19 cellular contexts compared by ENCODE assay signal in the genomic region with DNA sequence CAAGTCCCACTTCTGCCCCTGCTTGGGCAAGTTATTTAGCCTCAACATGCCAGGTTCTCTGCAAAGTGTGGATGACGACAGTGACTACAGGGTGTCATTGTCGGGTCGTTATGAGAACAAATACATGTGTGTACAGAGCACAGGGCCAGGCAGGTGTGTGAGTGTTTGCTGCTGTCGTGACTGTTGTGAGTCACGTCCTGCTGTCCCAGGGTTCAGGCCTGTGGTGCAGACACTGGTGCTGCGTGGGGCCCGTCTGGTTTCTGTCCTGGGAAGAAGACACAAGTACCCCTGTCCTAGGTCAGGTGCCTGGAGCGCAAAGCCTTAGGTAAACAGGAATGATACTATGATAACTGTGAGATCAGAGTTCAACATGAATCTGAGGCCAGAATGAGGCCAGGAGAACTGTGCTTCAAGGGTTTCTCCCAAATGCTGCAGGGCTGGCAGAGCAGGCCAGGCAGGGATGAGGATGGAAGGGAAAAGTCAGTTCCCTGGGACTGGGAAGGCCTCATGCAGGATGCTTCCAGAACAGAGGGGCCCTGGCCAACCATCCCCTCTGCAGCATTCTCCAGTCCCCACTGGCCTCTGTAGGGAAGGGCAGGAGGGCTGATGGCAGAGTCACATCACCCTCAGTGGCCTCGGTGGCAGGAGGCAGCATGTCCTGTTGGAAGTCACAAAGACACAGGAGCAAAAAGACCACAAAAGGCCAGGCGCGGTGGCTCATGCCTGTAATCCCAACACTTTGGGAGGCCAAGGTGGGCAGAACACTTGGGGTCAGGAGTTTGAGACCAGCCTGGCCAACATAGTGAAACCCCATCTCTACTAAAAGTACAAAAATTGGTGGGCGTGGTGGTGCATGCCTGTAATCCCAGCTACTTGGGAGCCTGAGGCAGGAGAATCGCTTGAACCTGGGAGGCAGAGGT. TPM values are rescaled to one million over a fixed set of nuclear protein-coding genes. Genes with fewer than 3 reads are reported as not detected.
DNase-seq lines count a peak whose midpoint lies in the region; ATAC-seq and TF ChIP-seq lines count a peak whose summit lies in the region.
"Had no signal": no experiment of that assay in that cellular context is flagged by ENCODE, and none has a peak within 500 bp of the region (broad histone marks: within the 10 kb centered on the region; RNA-seq: fewer than 3 reads in every experiment).

No MANE protein-coding gene starts in this region.

- intact Hi-C loops in IMR-90 (cut with micrococcal nuclease) (loop anchor here (5.0 kb wide), 1 partner anchor 154 kb away; no protein-coding TSS in a partner anchor), colonic mucosa (cut with DNase I) (no loop called here)

- peaks cover 0 to 3% of the 10 kb centered on the region in 2 experiments; a peak in 1 of 4 replicates for H3K79me1 ChIP-seq in IMR-90 (ENCODE audit: low read depth in 1 of 2, low read length in 2 of 2)

- in situ Hi-C loops in IMR-90 (cut with MboI; ENCODE audit: low sequenced_read_pairs): loop anchor here (5.0 kb wide), 1 partner anchor 84 kb away; no protein-coding TSS in a partner anchor

- H3K4me3 ChIP-seq in IMR-90 (ENCODE audit: insufficient read depth, low read depth, low read length): no peak overlapping the region
- no peak overlapping the region for H3K4me3 ChIP-seq in colonic mucosa
- H3K4me3 ChIP-seq: BLaER1, prostate gland, SJSA1, testis had no signal

- no peak overlapping the region for H2AK5ac ChIP-seq in IMR-90 (ENCODE audit: low read depth, low read length)

- peaks cover 2% of the 10 kb centered on the region; the same call in 1 of the 2 replicates for H3K4me1 ChIP-seq in IMR-90 (ENCODE audit: control insufficient read depth, insufficient read depth, low read length)
- H3K4me1 ChIP-seq in colonic mucosa: peaks cover 8% of the 10 kb centered on the region
- H3K4me1 ChIP-seq: prostate gland, SJSA1 had no signal

- CTCF ChIA-PET in IMR-90 (lab: Yijun Ruan, JAX): no interaction called here

- H2AK9ac ChIP-seq in IMR-90 (replicated peaks; ENCODE audit: low read depth, low read length, poor library complexity): no peak overlapping the region

- 89% methylated on average over 11 of the region's 13 CpGs; no CpG with 5 or more reads in 1 of the 2 experiments for WGBS in IMR-90 (ENCODE audit: extremely low coverage in 2 of 2, insufficient read length in 1 of 2), 2 experiments

- no peak overlapping the region for H2BK20ac ChIP-seq in IMR-90 (ENCODE audit: low read depth, low read length)

- no peak overlapping the region for H4K5ac ChIP-seq in IMR-90 (ENCODE audit: low read depth, low read length)

- H2BK5ac ChIP-seq in IMR-90 (ENCODE audit: low read depth, low read length, poor library complexity, severe bottlenecking): no peak overlapping the region

- no peak overlapping the region for H4K8ac ChIP-seq in IMR-90 (ENCODE audit: low read depth in 2 of 2, low read length in 2 of 2)

- H3K56ac ChIP-seq in IMR-90 (ENCODE audit: extremely low read depth, insufficient read depth, low read length): no peak overlapping the region

- POLR2A ChIA-PET in IMR-90 (lab: Charles Lee; ENCODE audit: unreplicated experiment): no interaction called here

- TF ChIP-seq POLR2A in IMR-90 (IDR thresholded peaks at IDR 0.05; ENCODE audit: low read depth, low read length): no peak

- ATAC-seq in IMR-90 (ENCODE audit: low read depth): no peak
- ATAC-seq in HG02642 (IDR thresholded peaks at IDR 0.05; ENCODE audit: poor library complexity, unreplicated experiment): no peak
- no peak for ATAC-seq in stimulated activated naive CD8-positive, alpha-beta T cell treated with anti-CD3 and anti-CD28 coated beads, Interleukin-15, Interleukin-2, amounts not matched to agents 100 U/mL and 50 U/mL, for 24 hours
- ATAC-seq: activated CD8-positive, alpha-beta memory T cell treated with anti-CD3 and anti-CD28 coated beads, Interleukin-2, amount 10 ng/mL, durations not matched to agents 7 days and 5 days had no signal

- no peaks in the 10 kb centered on the region for H3K27me3 ChIP-seq in IMR-90 (ENCODE audit: control insufficient read depth, insufficient read depth, low read length)
- no peaks in the 10 kb centered on the region for H3K27me3 ChIP-seq in colonic mucosa
- H3K27me3 ChIP-seq: BLaER1, SJSA1, testis had no signal

- TF ChIP-seq CTCF in IMR-90 (conservative IDR thresholded peaks at IDR 0.05; ENCODE audit: low read depth, low read length): no peak
- no peak for TF ChIP-seq CTCF in colonic mucosa (IDR thresholded peaks at IDR 0.05)

- H3K9me3 ChIP-seq in IMR-90 (ENCODE audit: control insufficient read depth, insufficient read depth, low read length) (no peaks in the 10 kb centered on the region), colonic mucosa (no peaks in the 10 kb centered on the region)
- H3K9me3 ChIP-seq: BLaER1, prostate gland, SJSA1, testis had no signal

- H3K4ac ChIP-seq in IMR-90 (ENCODE audit: low read depth, low read length): no peak overlapping the region

- no peak overlapping the region for H2BK120ac ChIP-seq in IMR-90 (ENCODE audit: low read depth, low read length)

- H3K9ac ChIP-seq in IMR-90 (ENCODE audit: low read depth, low read length) (no peak overlapping the region), colonic mucosa (ENCODE audit: low read depth in 2 of 2, low read length in 2 of 2) (peak overlapping the region in 1 of 2 donors; percentile 31)
- H3K9ac ChIP-seq: BLaER1 had no signal

- no peak for TF ChIP-seq RAD21 in IMR-90 (IDR thresholded peaks at IDR 0.05; ENCODE audit: low read length)

- BruUV-seq in IMR-90 (replicated peaks; lab: Mats Ljungman, UMichigan): no TSS peak

- no peak overlapping the region for H4K91ac ChIP-seq in IMR-90 (ENCODE audit: insufficient read depth, low read depth, low read length)

- H3K18ac ChIP-seq in IMR-90 (ENCODE audit: low read depth, low read length): no peak overlapping the region

- H3K4me2 ChIP-seq in IMR-90 (ENCODE audit: low read depth, low read length): no peak overlapping the region
- H3K4me2 ChIP-seq: BLaER1 had no signal

- H3K27ac ChIP-seq in IMR-90 (ENCODE audit: insufficient read depth, low read length): no peak overlapping the region
- H3K27ac ChIP-seq in colonic mucosa: no peak overlapping the region
- H3K27ac ChIP-seq: BLaER1, prostate gland, SJSA1, testis had no signal

- H2BK15ac ChIP-seq in IMR-90 (ENCODE audit: low read depth, low read length): no peak overlapping the region

- dilution Hi-C loops in IMR-90 (cut with HindIII; ENCODE audit: low sequenced_read_pairs, unreplicated experiment): no loop called here

- H2AFZ ChIP-seq in IMR-90 (replicated peaks; ENCODE audit: low read length, poor library complexity): no peak overlapping the region

- H3K36me3 ChIP-seq in IMR-90 (ENCODE audit: control insufficient read depth, insufficient read depth, low read length): no peaks in the 10 kb centered on the region; the same call in 1 of the 2 replicates
- H3K36me3 ChIP-seq in colonic mucosa: no peaks in the 10 kb centered on the region
- H3K36me3 ChIP-seq: BLaER1, prostate gland, SJSA1 had no signal

- H3K9me1 ChIP-seq in IMR-90 (ENCODE audit: insufficient read depth, low read length): no peaks in the 10 kb centered on the region

- no peak overlapping the region for H3K14ac ChIP-seq in IMR-90 (replicated peaks; ENCODE audit: low read depth, low read length)

- H3K23ac ChIP-seq in IMR-90 (ENCODE audit: low read depth, low read length): no peak overlapping the region

- no peaks in the 10 kb centered on the region; the same call in none of the 2 replicates for H4K20me1 ChIP-seq in IMR-90 (ENCODE audit: insufficient read depth, low read length)
- H4K20me1 ChIP-seq: BLaER1 had no signal

- DNase-seq in DMS53 (lab: John Stamatoyannopoulos, UW) (peak; percentile 99), IMR-90 (peak; percentile 6), colonic mucosa (peak; percentile 40), mesenteric fat pad (ENCODE audit: low spot score) (peak; percentile 71), NAMALWA (ENCODE audit: low spot score) (no peak), ecto neural progenitor cell (ENCODE audit: low spot score) (no peak)
- DNase-seq in stimulated activated naive CD8-positive, alpha-beta T cell treated with anti-CD3 and anti-CD28 coated beads, Interleukin-15, Interleukin-2, amounts not matched to agents 100 U/mL and 50 U/mL, for 24 hours: no peak
- DNase-seq: activated CD8-positive, alpha-beta memory T cell treated with anti-CD3 and anti-CD28 coated beads, Interleukin-2, amount 10 ng/mL, durations not matched to agents 7 days and 5 days; activated naive CD4-positive, alpha-beta T cell treated with anti-CD3 and anti-CD28 coated beads, Interleukin-2, amount 10 ng/mL, durations not matched to agents 7 days and 5 days; glutamatergic neuron; HFFc6; naive B cell; NCI-H187 treated with DMSO at 0.1 percent for 48 hours; NK-92 treated with Interleukin-12 subunit alpha and Interleukin-12 subunit beta, amount 100 ng/mL, for 24 hours; testis had no signal

TF ChIP-seq in IMR-90, 13 proteins besides CTCF, POLR2A, EP300 and RAD21:
- TF ChIP-seq, protein P1, sequence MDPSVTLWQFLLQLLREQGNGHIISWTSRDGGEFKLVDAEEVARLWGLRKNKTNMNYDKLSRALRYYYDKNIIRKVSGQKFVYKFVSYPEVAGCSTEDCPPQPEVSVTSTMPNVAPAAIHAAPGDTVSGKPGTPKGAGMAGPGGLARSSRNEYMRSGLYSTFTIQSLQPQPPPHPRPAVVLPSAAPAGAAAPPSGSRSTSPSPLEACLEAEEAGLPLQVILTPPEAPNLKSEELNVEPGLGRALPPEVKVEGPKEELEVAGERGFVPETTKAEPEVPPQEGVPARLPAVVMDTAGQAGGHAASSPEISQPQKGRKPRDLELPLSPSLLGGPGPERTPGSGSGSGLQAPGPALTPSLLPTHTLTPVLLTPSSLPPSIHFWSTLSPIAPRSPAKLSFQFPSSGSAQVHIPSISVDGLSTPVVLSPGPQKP (IDR thresholded peaks at IDR 0.05; ENCODE audit: borderline replicate concordance, low read depth, low read length): no peak
- no peak for TF ChIP-seq CEBPB (IDR thresholded peaks at IDR 0.05; ENCODE audit: low read depth, low read length)
- TF ChIP-seq FOS (IDR thresholded peaks at IDR 0.05; ENCODE audit: low read depth, low read length): no peak
- TF ChIP-seq RFX5 (IDR thresholded peaks at IDR 0.05; ENCODE audit: low read depth, low read length): no peak

RNA-seq across cellular contexts. Expression of a gene that starts 15.7 kb away (rescaled TPM):
- total RNA-seq in IMR-90 (2012; rRNA removed) (2.2 and 2.7 TPM in 2 replicates), colonic mucosa (10 to 100 TPM; 12.2 to 15.9 TPM), mesenteric fat pad (15.5 TPM)
- polyA plus RNA-seq in IMR-90 (2012; rRNA removed): 1.7 and 1.8 TPM in 2 replicates
- 1.4 TPM in 2 replicates for polyA plus RNA-seq in IMR-90 (2012; cell fraction: cytosol; rRNA removed)
- polyA plus RNA-seq in IMR-90 (2012; cell fraction: nucleus; rRNA removed; ENCODE audit: low replicate concordance): 2.8 and 3.5 TPM in 2 replicates

RNA-seq across cellular contexts. Expression of a gene that starts 43.8 kb away (rescaled TPM):
- total RNA-seq in IMR-90 (2012; rRNA removed): 0.18 TPM in 1 of 2 replicates, not detected in the other
- polyA plus RNA-seq in IMR-90 (2012; rRNA removed): 0.03 TPM in 1 of 2 replicates, not detected in the other
- 0.05 TPM in 1 of 2 replicates, not detected in the other for polyA plus RNA-seq in IMR-90 (2012; cell fraction: cytosol; rRNA removed)
- 0.34 and 0.55 TPM in 2 replicates for polyA plus RNA-seq in IMR-90 (2012; cell fraction: nucleus; rRNA removed; ENCODE audit: low replicate concordance)
- 1 to 10 TPM; 1.8 to 4.9 TPM for total RNA-seq in colonic mucosa
- total RNA-seq in mesenteric fat pad: 12.9 TPM
- total RNA-seq: activated CD8-positive, alpha-beta memory T cell treated with anti-CD3 and anti-CD28 coated beads, Interleukin-2, amount 10 ng/mL, durations not matched to agents 7 days and 5 days; SJSA1 had no signal

Comparison
In these comparisons a context has a peak if more than half of its experiments do, and no peak if none do; other contexts are left out.
1. DNase-seq: peak in DMS53 (single experiment), IMR-90 (single experiment), colonic mucosa (single experiment) and mesenteric fat pad (single experiment); none in NAMALWA (single experiment), ecto neural progenitor cell (single experiment) and stimulated activated naive CD8-positive, alpha-beta T cell treated with anti-CD3 and anti-CD28 coated beads, Interleukin-15, Interleukin-2, amounts not matched to agents 100 U/mL and 50 U/mL, for 24 hours (single experiment).